In the genomic region with DNA sequence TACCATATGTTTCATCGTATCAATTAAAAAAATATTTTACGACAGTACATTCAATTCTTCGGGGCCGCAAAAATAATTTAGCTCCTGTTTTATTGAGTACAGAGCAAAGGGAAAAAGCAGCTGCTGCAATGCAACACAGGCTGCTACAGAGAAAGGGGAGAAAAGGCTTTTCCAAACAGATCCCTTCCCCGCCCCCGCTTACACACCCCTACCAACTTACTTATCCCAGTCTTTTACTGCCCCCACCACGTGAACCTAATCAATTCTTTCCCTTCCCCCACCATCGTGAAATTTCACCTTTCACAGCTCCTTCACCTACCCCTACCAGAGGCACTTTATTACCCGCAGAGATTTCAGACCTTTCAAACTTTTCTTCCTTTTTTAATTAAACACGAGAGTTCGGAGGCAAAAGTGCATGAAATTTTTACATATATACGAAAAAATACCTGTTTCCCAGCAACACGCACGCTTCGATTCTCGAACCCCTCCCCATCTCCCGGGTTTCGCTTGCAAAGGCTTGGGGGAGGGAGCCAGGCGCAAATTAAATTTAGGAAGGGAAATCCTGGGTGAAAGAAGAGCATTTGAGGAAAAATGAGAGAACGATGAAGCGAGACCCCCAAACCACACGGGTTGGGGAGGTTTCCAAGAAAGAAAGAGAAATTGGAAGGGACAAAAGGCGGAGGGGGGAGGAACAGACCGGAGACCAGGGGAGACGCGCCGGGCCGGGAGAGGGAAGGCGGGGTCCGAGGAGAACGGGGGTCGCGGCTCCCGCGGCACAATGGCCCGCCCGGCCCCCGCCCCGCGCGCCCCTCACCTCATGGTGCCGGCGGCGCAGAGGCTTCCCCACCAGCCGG, we compare ENCODE assay signal across 8 cellular contexts. TPM values are rescaled to one million over a fixed set of nuclear protein-coding genes. Genes with fewer than 3 reads are reported as not detected.
DNase-seq lines count a peak whose midpoint lies in the region; ATAC-seq lines count a peak whose summit lies in the region.

No MANE protein-coding gene starts in this region.

- H3K27me3 ChIP-seq in right cardiac atrium (ENCODE audit: control insufficient read depth, insufficient read depth) (no peaks in the 10 kb centered on the region), rectal smooth muscle tissue (ENCODE audit: control insufficient read depth, insufficient read depth, low read length) (no peaks in the 10 kb centered on the region)

- H3K27ac ChIP-seq in right cardiac atrium (ENCODE audit: low read length) = peak overlapping the region; percentile 88
- H3K27ac ChIP-seq in rectal smooth muscle tissue (ENCODE audit: low read depth, low read length) = peak overlapping the region; percentile 99

- H3K36me3 ChIP-seq in ES-I3 (ENCODE audit: insufficient read depth, low read length) = no peaks in the 10 kb centered on the region
- H3K36me3 ChIP-seq in rectal smooth muscle tissue (ENCODE audit: control insufficient read depth, insufficient read depth, low read length) = no peaks in the 10 kb centered on the region

- peak overlapping the region; percentile 90 for H3K4me3 Mint-ChIP-seq in activated naive CD4-positive, alpha-beta T cell treated with anti-CD3 and anti-CD28 coated beads, Interleukin-2, amount 50 U/mL, for 24 hours

- H3K4me3 ChIP-seq in right cardiac atrium (ENCODE audit: low read length) (peak overlapping the region; percentile 97), rectal smooth muscle tissue (ENCODE audit: low read length) (peak overlapping the region; percentile 94)

- intact Hi-C loops in right cardiac atrium (cut with DNase I) = loop anchor here in 3 of 4 donors (5.0 to 10.0 kb wide), 6 partner anchors 77 to 120 kb away; no protein-coding TSS in a partner anchor

- ATAC-seq in right cardiac atrium (peak; percentile 2 to 8), HG03354 (IDR thresholded peaks at IDR 0.05; ENCODE audit: poor library complexity, severe bottlenecking, unreplicated experiment) (no peak), HG03378 (IDR thresholded peaks at IDR 0.05; ENCODE audit: unreplicated experiment) (no peak)

- H3K4me1 Mint-ChIP-seq in activated naive CD4-positive, alpha-beta T cell treated with anti-CD3 and anti-CD28 coated beads, Interleukin-2, amount 50 U/mL, for 24 hours = peaks cover 15% of the 10 kb centered on the region

- peaks cover 26% of the 10 kb centered on the region for H3K27me3 Mint-ChIP-seq in activated naive CD4-positive, alpha-beta T cell treated with anti-CD3 and anti-CD28 coated beads, Interleukin-2, amount 50 U/mL, for 24 hours

- under 1% methylated on average over 45 of the region's 45 CpGs for WGBS in right cardiac atrium

- H3K9ac ChIP-seq in ES-I3 (ENCODE audit: low read depth, low read length) (peak overlapping the region; percentile 96), rectal smooth muscle tissue (ENCODE audit: low read length) (peak overlapping the region; percentile 83)

- peaks cover 8% of the 10 kb centered on the region for H3K4me1 ChIP-seq in ES-I3 (ENCODE audit: insufficient read depth, low read length)
- no peaks in the 10 kb centered on the region for H3K4me1 ChIP-seq in right cardiac atrium (ENCODE audit: control insufficient read depth, insufficient read depth, low read length)
- peaks cover 20% of the 10 kb centered on the region for H3K4me1 ChIP-seq in rectal smooth muscle tissue (ENCODE audit: control insufficient read depth, insufficient read depth, low read length)

- no peaks in the 10 kb centered on the region for H3K36me3 Mint-ChIP-seq in activated naive CD4-positive, alpha-beta T cell treated with anti-CD3 and anti-CD28 coated beads, Interleukin-2, amount 50 U/mL, for 24 hours

- DNase-seq in NCI-H1092 (lab: John Stamatoyannopoulos, UW) = peak; percentile 37
- no peak for DNase-seq in right cardiac atrium
- DNase-seq in effector CD4-positive, alpha-beta T cell = no peak

- H3K27ac Mint-ChIP-seq in activated naive CD4-positive, alpha-beta T cell treated with anti-CD3 and anti-CD28 coated beads, Interleukin-2, amount 50 U/mL, for 24 hours = peak overlapping the region; percentile 33

- no peaks in the 10 kb centered on the region for H3K9me3 Mint-ChIP-seq in activated naive CD4-positive, alpha-beta T cell treated with anti-CD3 and anti-CD28 coated beads, Interleukin-2, amount 50 U/mL, for 24 hours

- no peaks in the 10 kb centered on the region; the same call in 1 of the 2 replicates for H3K9me3 ChIP-seq in ES-I3 (ENCODE audit: control insufficient read depth, insufficient read depth, low read length)
- no peaks in the 10 kb centered on the region for H3K9me3 ChIP-seq in right cardiac atrium (ENCODE audit: control insufficient read depth, low read length)

RNA-seq across cellular contexts. Expression of a gene that starts 0.8 kb away (rescaled TPM):
- total RNA-seq in right cardiac atrium = 100 to 1,000 TPM in 3 of 4 donors, 10 to 100 TPM in 1; 99.0 to 132 (median 115) TPM
- polyA plus RNA-seq in right cardiac atrium = 29.8 TPM

Comparison
In these comparisons a context has a peak if more than half of its experiments do, and no peak if none do; other contexts are left out.
1. ATAC-seq: peak in right cardiac atrium (2 of 2); none in HG03354 (single experiment) and HG03378 (single experiment).